In genomic region chr11:101049123-101049522, GRCh38 we compare ENCODE assay signal across 22 cellular contexts.
DNase-seq lines count a peak whose midpoint lies in the region; TF ChIP-seq lines count a peak whose summit lies in the region.
"Had no signal": no experiment of that assay in that cellular context is flagged by ENCODE, and none has a peak within 500 bp of the region (broad histone marks: within the 10 kb centered on the region; RNA-seq: fewer than 3 reads in every experiment).

No MANE protein-coding gene starts in this region.

- no peak for TF ChIP-seq EP300 in sigmoid colon (IDR thresholded peaks at IDR 0.05)

- H3K36me3 ChIP-seq in endodermal cell (ENCODE audit: control insufficient read depth, insufficient read depth, low read length) (no peaks in the 10 kb centered on the region), BE2C (no peaks in the 10 kb centered on the region), sigmoid colon (no peaks in the 10 kb centered on the region)
- H3K36me3 ChIP-seq: adrenal gland, cardiac muscle cell had no signal

- no peaks in the 10 kb centered on the region for H3K4me1 Mint-ChIP-seq in endodermal cell
- H3K4me1 Mint-ChIP-seq in type B pancreatic cell (ENCODE audit: unreplicated experiment) = peaks cover 4% of the 10 kb centered on the region

- H3K9me3 Mint-ChIP-seq in endodermal cell = no peaks in the 10 kb centered on the region
- peaks cover 4% of the 10 kb centered on the region for H3K9me3 Mint-ChIP-seq in type B pancreatic cell

- TF ChIP-seq CTCF in endodermal cell (conservative IDR thresholded peaks at IDR 0.05) = peak; percentile 13
- TF ChIP-seq CTCF in type B pancreatic cell (conservative IDR thresholded peaks at IDR 0.05) = no peak
- no peak for TF ChIP-seq CTCF in BE2C (IDR thresholded peaks at IDR 0.05; ENCODE audit: low read depth, low read length)
- TF ChIP-seq CTCF in sigmoid colon (IDR thresholded peaks at IDR 0.05) = no peak

- no peak overlapping the region for H3K9ac ChIP-seq in endodermal cell (ENCODE audit: extremely low read depth, low read length, poor library complexity, severe bottlenecking)
- H3K9ac ChIP-seq: GM23248, KMS-11 had no signal

- H3K4me3 ChIP-seq in endodermal cell (ENCODE audit: low read length) (no peak overlapping the region), BE2C (ENCODE audit: low read depth, low read length) (no peak overlapping the region), sigmoid colon (no peak overlapping the region)
- H3K4me3 ChIP-seq: adrenal gland, cardiac muscle cell, GM23248, SK-N-MC had no signal

- no peak for TF ChIP-seq POLR2A in sigmoid colon (IDR thresholded peaks at IDR 0.05)

- WGBS in endodermal cell (ENCODE audit: insufficient coverage in 1 of 2, insufficient read length in 1 of 2), 2 experiments = 61 to 100% methylated on average over 1 to 4 of the region's 4 CpGs
- 29 to 56% methylated on average over 4 of the region's 4 CpGs for WGBS in sigmoid colon, 2 donors

- H3K27me3 Mint-ChIP-seq in endodermal cell (ENCODE audit: insufficient read depth) = no peaks in the 10 kb centered on the region
- peaks cover 7% of the 10 kb centered on the region for H3K27me3 Mint-ChIP-seq in type B pancreatic cell
- H3K27me3 Mint-ChIP-seq: activated B cell treated with CpG ODN at 0.5 μM for 24 hours had no signal

- H3K27me3 ChIP-seq in endodermal cell (ENCODE audit: control insufficient read depth, insufficient read depth, low read length, poor library complexity, severe bottlenecking) (peaks cover 2% of the 10 kb centered on the region), BE2C (no peaks in the 10 kb centered on the region), sigmoid colon (no peaks in the 10 kb centered on the region)
- H3K27me3 ChIP-seq: adrenal gland, cardiac muscle cell had no signal

- peak; percentile 35 for DNase-seq in NCI-H748 (lab: John Stamatoyannopoulos, UW; ENCODE audit: unreplicated experiment)
- no peak for DNase-seq in NCI-H748 treated with DMSO at 0.1 percent for 48 hours (lab: John Stamatoyannopoulos, UW)
- peak; percentile 67 for DNase-seq in OCI-M1 (lab: John Stamatoyannopoulos, UW)
- DNase-seq in endodermal cell = no peak
- DNase-seq in type B pancreatic cell (ENCODE audit: extremely low spot score, unreplicated experiment) = no peak
- no peak for DNase-seq in putamen (ENCODE audit: low spot score)
- no peak for DNase-seq in BE2C
- DNase-seq in sigmoid colon = no peak
- DNase-seq: 8988T; activated B cell treated with CpG ODN at 0.5 μM for 24 hours; activated CD4-positive, alpha-beta T cell treated with anti-CD3 and anti-CD28 coated beads, Interleukin-2, amount 50 U/mL, for 48 hours; activated gamma-delta T cell treated with Interleukin-2 at 50 U/mL for 16 hours; adrenal gland; dermis blood vessel endothelial cell; GM23248; NCI-H2081 treated with DMSO at 0.1 percent for 48 hours; NCI-H526 treated with DMSO at 0.1 percent for 48 hours; stimulated activated CD4-positive, alpha-beta T cell treated with anti-CD3 and anti-CD28 coated beads, Interleukin-12 subunit alpha, Interleukin-12 subunit beta, amount 100 ng/mL, for 4 hours had no signal

- H3K4me1 ChIP-seq in endodermal cell (ENCODE audit: control insufficient read depth, insufficient read depth, low read length) (no peaks in the 10 kb centered on the region), BE2C (no peaks in the 10 kb centered on the region), sigmoid colon (no peaks in the 10 kb centered on the region)
- H3K4me1 ChIP-seq: adrenal gland had no signal

- no peak overlapping the region for H3K27ac Mint-ChIP-seq in endodermal cell
- peak overlapping the region; percentile 80 for H3K27ac Mint-ChIP-seq in type B pancreatic cell
- H3K27ac Mint-ChIP-seq: activated B cell treated with CpG ODN at 0.5 μM for 24 hours; T-helper 2 cell treated with Interferon-gamma antibody and Interleukin-4, amounts not matched to agents 5 μg/mL and 100 μg/mL, for 36 hours had no signal

- H3K4me3 Mint-ChIP-seq in endodermal cell (no peak overlapping the region), type B pancreatic cell (no peak overlapping the region)
- H3K4me3 Mint-ChIP-seq: activated B cell treated with CpG ODN at 0.5 μM for 24 hours; T-helper 2 cell treated with Interferon-gamma antibody and Interleukin-4, amounts not matched to agents 5 μg/mL and 100 μg/mL, for 36 hours had no signal

- H3K9me3 ChIP-seq in endodermal cell (ENCODE audit: control insufficient read depth, low read length) (no peaks in the 10 kb centered on the region), BE2C (no peaks in the 10 kb centered on the region), sigmoid colon (no peaks in the 10 kb centered on the region)
- H3K9me3 ChIP-seq: adrenal gland had no signal

- H3K36me3 Mint-ChIP-seq in endodermal cell (ENCODE audit: low read depth) (no peaks in the 10 kb centered on the region), type B pancreatic cell (no peaks in the 10 kb centered on the region)

- intact Hi-C loops in sigmoid colon (cut with DNase I) = no loop called here

- H3K27ac ChIP-seq in endodermal cell (ENCODE audit: low read depth, low read length) = no peak overlapping the region
- H3K27ac ChIP-seq in sigmoid colon = no peak overlapping the region
- H3K27ac ChIP-seq: adrenal gland, cardiac muscle cell, GM23248, KMS-11, SK-N-MC had no signal

Comparison
In these comparisons a context has a peak if more than half of its experiments do, and no peak if none do; other contexts are left out.
1. DNase-seq: peak in NCI-H748 (single experiment) and OCI-M1 (single experiment); none in NCI-H748 treated with DMSO at 0.1 percent for 48 hours (single experiment), endodermal cell (single experiment), type B pancreatic cell (single experiment), putamen (single experiment), BE2C (single experiment) and sigmoid colon (single experiment).